1 cellular context compared by ENCODE assay signal in the genomic region with DNA sequence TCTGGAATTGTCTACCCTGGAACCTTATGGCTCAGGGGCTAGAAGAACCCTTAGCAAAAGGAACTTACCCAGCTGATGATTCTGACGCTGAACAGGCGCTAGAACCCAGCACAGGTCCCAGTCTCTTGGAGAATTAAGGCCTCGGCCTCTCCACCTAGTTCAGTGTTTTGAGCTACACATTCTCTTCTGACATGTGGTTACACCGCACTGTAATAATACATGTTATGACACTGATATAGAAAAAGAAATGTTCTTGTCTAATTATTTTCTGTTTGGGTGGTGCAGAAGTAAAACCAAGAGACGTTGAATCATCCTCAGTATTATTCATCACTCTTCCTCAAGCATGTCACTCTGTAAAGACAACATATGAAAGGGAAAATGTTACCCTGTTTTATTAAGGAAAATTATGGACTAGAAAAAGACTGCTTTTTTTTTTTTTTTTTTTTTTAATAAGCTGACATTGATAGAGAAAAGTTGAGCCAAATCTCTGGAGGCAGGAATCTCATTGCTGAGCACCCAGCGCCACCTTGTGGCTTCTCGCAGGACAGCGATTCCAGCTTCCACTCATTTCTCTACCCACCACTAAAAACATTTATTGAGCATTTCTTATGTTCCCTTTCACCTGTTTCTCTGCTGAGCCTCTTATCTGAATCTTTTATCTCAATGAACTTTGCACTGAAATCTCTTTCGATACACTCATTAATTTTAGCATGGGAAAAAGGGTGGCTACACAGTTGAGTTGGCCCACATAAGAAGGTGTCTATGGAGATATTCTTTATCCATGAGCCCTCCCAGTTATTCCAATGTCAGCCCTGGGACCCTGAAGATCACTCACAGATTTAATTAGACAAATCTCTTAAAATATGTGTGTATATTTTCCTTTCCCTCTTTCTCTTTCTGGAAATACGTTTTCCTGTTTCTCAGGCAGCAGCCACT.
TF ChIP-seq lines count a peak whose summit lies in the region.

No MANE protein-coding gene starts in this region.

TF ChIP-seq in Ishikawa, 13 proteins besides CTCF, POLR2A, EP300 and RAD21 (continued from another document):
- TF ChIP-seq, protein P1, sequence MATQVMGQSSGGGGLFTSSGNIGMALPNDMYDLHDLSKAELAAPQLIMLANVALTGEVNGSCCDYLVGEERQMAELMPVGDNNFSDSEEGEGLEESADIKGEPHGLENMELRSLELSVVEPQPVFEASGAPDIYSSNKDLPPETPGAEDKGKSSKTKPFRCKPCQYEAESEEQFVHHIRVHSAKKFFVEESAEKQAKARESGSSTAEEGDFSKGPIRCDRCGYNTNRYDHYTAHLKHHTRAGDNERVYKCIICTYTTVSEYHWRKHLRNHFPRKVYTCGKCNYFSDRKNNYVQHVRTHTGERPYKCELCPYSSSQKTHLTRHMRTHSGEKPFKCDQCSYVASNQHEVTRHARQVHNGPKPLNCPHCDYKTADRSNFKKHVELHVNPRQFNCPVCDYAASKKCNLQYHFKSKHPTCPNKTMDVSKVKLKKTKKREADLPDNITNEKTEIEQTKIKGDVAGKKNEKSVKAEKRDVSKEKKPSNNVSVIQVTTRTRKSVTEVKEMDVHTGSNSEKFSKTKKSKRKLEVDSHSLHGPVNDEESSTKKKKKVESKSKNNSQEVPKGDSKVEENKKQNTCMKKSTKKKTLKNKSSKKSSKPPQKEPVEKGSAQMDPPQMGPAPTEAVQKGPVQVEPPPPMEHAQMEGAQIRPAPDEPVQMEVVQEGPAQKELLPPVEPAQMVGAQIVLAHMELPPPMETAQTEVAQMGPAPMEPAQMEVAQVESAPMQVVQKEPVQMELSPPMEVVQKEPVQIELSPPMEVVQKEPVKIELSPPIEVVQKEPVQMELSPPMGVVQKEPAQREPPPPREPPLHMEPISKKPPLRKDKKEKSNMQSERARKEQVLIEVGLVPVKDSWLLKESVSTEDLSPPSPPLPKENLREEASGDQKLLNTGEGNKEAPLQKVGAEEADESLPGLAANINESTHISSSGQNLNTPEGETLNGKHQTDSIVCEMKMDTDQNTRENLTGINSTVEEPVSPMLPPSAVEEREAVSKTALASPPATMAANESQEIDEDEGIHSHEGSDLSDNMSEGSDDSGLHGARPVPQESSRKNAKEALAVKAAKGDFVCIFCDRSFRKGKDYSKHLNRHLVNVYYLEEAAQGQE (IDR thresholded peaks at IDR 0.05; ENCODE audit: low read depth) = no peak
- TF ChIP-seq TEAD4 (IDR thresholded peaks at IDR 0.05) = no peak
- TF ChIP-seq ZBTB7A (IDR thresholded peaks at IDR 0.05; ENCODE audit: low read depth) = no peak
- TF ChIP-seq TCF12 (IDR thresholded peaks at IDR 0.05; ENCODE audit: low read depth) = no peak
- TF ChIP-seq EGR1 (IDR thresholded peaks at IDR 0.05) = no peak
- TF ChIP-seq TAF1 (IDR thresholded peaks at IDR 0.05; ENCODE audit: low read depth) = no peak
- no peak for TF ChIP-seq CEBPB (IDR thresholded peaks at IDR 0.05)
- TF ChIP-seq YY1 (IDR thresholded peaks at IDR 0.05; ENCODE audit: low read depth) = no peak
- no peak for TF ChIP-seq FOXM1 (IDR thresholded peaks at IDR 0.05; ENCODE audit: borderline replicate concordance, low read depth)
